15 cellular contexts compared by ENCODE assay signal in genomic region chr16:78748471-78748929, GRCh38.
DNase-seq lines count a peak whose midpoint lies in the region; ATAC-seq and TF ChIP-seq lines count a peak whose summit lies in the region.
"Had no signal": no experiment of that assay in that cellular context is flagged by ENCODE, and none has a peak within 500 bp of the region (broad histone marks: within the 10 kb centered on the region; RNA-seq: fewer than 3 reads in every experiment).

No MANE protein-coding gene starts in this region.

- H3K9me3 ChIP-seq in PC-3 (ENCODE audit: low read length), result no peaks in the 10 kb centered on the region

- CTCF ChIA-PET in RWPE1 (lab: Yijun Ruan, JAX), result interaction anchor here (0.5 to 0.6 kb wide), 3 partner anchors 245 to 538 kb away, joined by 3 to 5 read pairs (median 3); no protein-coding TSS in a partner anchor
- CTCF ChIA-PET in PC-3 (lab: Charles Lee), result no interaction called here

- no peaks in the 10 kb centered on the region for H3K36me3 ChIP-seq in PC-3 (ENCODE audit: low read depth, low read length)

- peaks cover 47 to 91% (median 83%) of the 10 kb centered on the region in 3 donors for H3K4me1 Mint-ChIP-seq in naive B cell

- no peak overlapping the region for H2AFZ ChIP-seq in PC-3 (ENCODE audit: low read length)

- peaks cover 0 to 9% (median 2%) of the 10 kb centered on the region in 7 donors for H3K9me3 Mint-ChIP-seq in naive B cell

- H3K79me2 ChIP-seq in PC-3 (ENCODE audit: low read length), result no peaks in the 10 kb centered on the region

- no peaks in the 10 kb centered on the region for H3K36me3 Mint-ChIP-seq in naive B cell
- H3K36me3 Mint-ChIP-seq: T-cell had no signal

- no peaks in the 10 kb centered on the region for H3K27me3 ChIP-seq in PC-3 (ENCODE audit: low read length)

- H3F3A ChIP-seq in PC-3 (ENCODE audit: low read length, unreplicated experiment), result no peaks in the 10 kb centered on the region

- H3K9ac ChIP-seq in PC-3 (ENCODE audit: low read length), result no peak overlapping the region

- no peaks in the 10 kb centered on the region for H3K9me2 ChIP-seq in PC-3 (replicated peaks; ENCODE audit: low read length)

- no peak overlapping the region for H3K4me3 ChIP-seq in PC-3 (ENCODE audit: low read length)
- H3K4me3 ChIP-seq: GM12878 had no signal

- H3K4me1 ChIP-seq in PC-3 (ENCODE audit: insufficient read depth, low read length), result no peaks in the 10 kb centered on the region

- no peak overlapping the region for H3K4me2 ChIP-seq in PC-3 (ENCODE audit: low read length)

- ATAC-seq in naive B cell (ENCODE audit: low read depth in 2 of 2) (no peak), PC-3 (no peak), HG03108 (IDR thresholded peaks at IDR 0.05; ENCODE audit: unreplicated experiment) (no peak)
- ATAC-seq: GM12878, T-cell had no signal

- peak overlapping the region; percentile 48 for H3K27ac ChIP-seq in RWPE1
- H3K27ac ChIP-seq in PC-3 (ENCODE audit: low read length), result no peak overlapping the region

- POLR2A ChIA-PET in RWPE1 (lab: Yijun Ruan, JAX; ENCODE audit: low non-redundant PET) (no interaction called here), PC-3 (lab: Charles Lee; ENCODE audit: unreplicated experiment) (no interaction called here)

- H4K20me1 ChIP-seq in PC-3 (ENCODE audit: low read length), result no peaks in the 10 kb centered on the region

- peak overlapping the region in 3 of 6 donors; percentile 51 to 85 (median 82) for H3K27ac Mint-ChIP-seq in naive B cell

- H3K4me3 Mint-ChIP-seq in naive B cell, result peak overlapping the region; percentile 37 to 93 (median 80)

- no peaks in the 10 kb centered on the region for H3K27me3 Mint-ChIP-seq in naive B cell
- H3K27me3 Mint-ChIP-seq: T-cell had no signal

- peak; percentile 90 for DNase-seq in DMS153 (lab: John Stamatoyannopoulos, UW)
- DNase-seq in NCI-H146 (lab: John Stamatoyannopoulos, UW), result peak; percentile 69
- peak; percentile 37 for DNase-seq in RWPE1 (ENCODE audit: low spot score)
- DNase-seq in naive B cell, result no peak
- no peak for DNase-seq in SKM-1 treated with dmso at 0.1 percent for 144 hours (lab: John Stamatoyannopoulos, UW; ENCODE audit: unreplicated experiment)
- no peak for DNase-seq in PC-3
- DNase-seq in posterior vena cava (ENCODE audit: low spot score), result no peak
- DNase-seq: activated CD4-positive, CD25-positive, alpha-beta regulatory T cell treated with anti-CD3 and anti-CD28 coated beads, Interleukin-2, amount 50 U/mL, for 72 hours; AML-193; EL; stimulated activated CD4-positive, alpha-beta T cell treated with anti-CD3 and anti-CD28 coated beads, Interleukin-4, amount 100 ng/mL, for 1 hour; T-cell; trophoblast cell had no signal

- no peak for TF ChIP-seq CTCF in RWPE1 (conservative IDR thresholded peaks at IDR 0.05; ENCODE audit: low read depth)
- no peak for TF ChIP-seq CTCF in PC-3 (conservative IDR thresholded peaks at IDR 0.05; ENCODE audit: low read depth, low read length)

- no TSS peak for BruUV-seq in PC-3 (replicated peaks; lab: Mats Ljungman, UMichigan)

- intact Hi-C loops in PC-3 (cut with micrococcal nuclease), result no loop called here
- intact Hi-C loops in posterior vena cava (cut with DNase I), result no loop called here

Comparison
In these comparisons a context has a peak if more than half of its experiments do, and no peak if none do; other contexts are left out.
1. DNase-seq: peak in DMS153 (single experiment), NCI-H146 (single experiment) and RWPE1 (single experiment); none in naive B cell (single experiment), SKM-1 treated with dmso at 0.1 percent for 144 hours (single experiment), PC-3 (single experiment) and posterior vena cava (single experiment).